1 cellular context compared by ENCODE assay signal in genomic region chr22:20403779-20404140, GRCh38.
A peak's percentile ranks its signal among the peaks of the same experiment; 100 is the strongest.
TF ChIP-seq lines count a peak whose summit lies in the region.

No MANE protein-coding gene starts in this region.

TF ChIP-seq in HepG2, 621 proteins besides CTCF, POLR2A, EP300 and RAD21:
- TF ChIP-seq SMARCC2 (IDR thresholded peaks at IDR 0.05), result no peak
- TF ChIP-seq MNT (IDR thresholded peaks at IDR 0.05), result peak; percentile 39; the same call in 1 of the 2 replicates
